In the genomic region with DNA sequence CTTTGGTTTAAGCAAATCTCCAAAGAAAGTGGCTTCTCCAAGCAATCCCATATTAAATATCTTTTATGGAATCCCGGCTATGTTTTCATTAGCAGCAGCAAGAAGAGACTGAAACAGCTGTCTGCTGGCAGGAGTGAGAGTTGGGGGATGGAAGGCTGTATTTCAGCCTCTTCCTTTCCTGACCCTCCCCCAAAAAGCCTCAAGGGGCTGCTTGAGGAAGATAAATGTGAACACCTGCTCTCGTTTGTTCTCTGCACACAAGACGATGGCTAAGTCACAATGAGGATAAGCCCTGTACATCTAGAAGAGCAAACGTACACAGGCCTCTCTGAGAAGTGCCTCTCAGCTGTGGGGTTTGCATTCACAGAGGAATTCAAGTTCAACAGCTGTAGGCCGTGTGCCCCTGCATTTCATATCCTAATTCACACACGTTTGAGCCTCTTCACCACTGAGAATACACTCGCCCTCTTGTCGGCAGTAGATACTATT, we compare ENCODE assay signal across 9 cellular contexts. TPM values are rescaled to one million over a fixed set of nuclear protein-coding genes. Genes with fewer than 3 reads are reported as not detected.
DNase-seq lines count a peak whose midpoint lies in the region; ATAC-seq and TF ChIP-seq lines count a peak whose summit lies in the region.
"Had no signal": no experiment of that assay in that cellular context is flagged by ENCODE, and none has a peak within 500 bp of the region (broad histone marks: within the 10 kb centered on the region; RNA-seq: fewer than 3 reads in every experiment).

No MANE protein-coding gene starts in this region.

- BruUV-seq in A673 (replicated peaks; lab: Mats Ljungman, UMichigan), result no TSS peak

- no peak overlapping the region for H3K4me3 ChIP-seq in A673 (ENCODE audit: low read depth, low read length, poor library complexity, severe bottlenecking)

- H3K4me1 ChIP-seq in A673 (ENCODE audit: insufficient read depth, low read length, poor library complexity, severe bottlenecking), result peaks cover 7% of the 10 kb centered on the region

- H3K9me3 ChIP-seq in A673 (ENCODE audit: low read depth, low read length, poor library complexity, severe bottlenecking), result no peaks in the 10 kb centered on the region

- DNase-seq in NCI-H524 treated with DMSO at 0.1 percent for 48 hours (lab: John Stamatoyannopoulos, UW) (peak; percentile 96), myocyte (ENCODE audit: low read depth) (peak; percentile 92), AG08395 (ENCODE audit: low spot score) (no peak), AG08396 (ENCODE audit: low spot score) (no peak), A673 (ENCODE audit: low spot score) (no peak), inferior parietal cortex (ENCODE audit: extremely low spot score) (no peak)
- DNase-seq: stimulated activated CD4-positive, alpha-beta T cell treated with anti-CD3 and anti-CD28 coated beads, Interleukin-4, amount 100 ng/mL, for 1 hour had no signal

- CTCF ChIA-PET in A673 (lab: Charles Lee), result interaction anchor here (1.5 kb wide), 1 partner anchor 14 kb away, joined by 3 read pairs; no protein-coding TSS in a partner anchor

- H3K27ac ChIP-seq in A673 (ENCODE audit: low read depth, low read length, poor library complexity, severe bottlenecking), result no peak overlapping the region

- no peaks in the 10 kb centered on the region for H3K36me3 ChIP-seq in A673 (ENCODE audit: insufficient read depth, low read length, poor library complexity, severe bottlenecking)

- intact Hi-C loops in A673 (cut with micrococcal nuclease; ENCODE audit: unreplicated experiment), result no loop called here

- POLR2A ChIA-PET in A673 (lab: Charles Lee; ENCODE audit: low non-redundant PET), result no interaction called here

- no peak for TF ChIP-seq CTCF in A673 (conservative IDR thresholded peaks at IDR 0.05; ENCODE audit: low read depth, low read length)

- H3K27me3 ChIP-seq in A673 (replicated peaks; ENCODE audit: insufficient read depth, low read depth, low read length, poor library complexity), result no peaks in the 10 kb centered on the region

- ATAC-seq in GM18511 (IDR thresholded peaks at IDR 0.05; ENCODE audit: unreplicated experiment) (peak; percentile 80), HG02798 (IDR thresholded peaks at IDR 0.05; ENCODE audit: poor library complexity, unreplicated experiment) (peak; percentile 56)

RNA-seq across cellular contexts. Expression of a gene that starts 16.3 kb away (rescaled TPM):
- total RNA-seq in myocyte (28.6 and 50.0 TPM in 2 replicates), A673 (2021) (0.17 and 0.37 TPM in 2 replicates)
- polyA plus RNA-seq in myocyte (2012), result 12.2 TPM

Comparison
In these comparisons a context has a peak if more than half of its experiments do, and no peak if none do; other contexts are left out.
1. DNase-seq: peak in NCI-H524 treated with DMSO at 0.1 percent for 48 hours (single experiment) and myocyte (single experiment); none in AG08395 (single experiment), AG08396 (single experiment), A673 (single experiment) and inferior parietal cortex (single experiment).
2. RNA of a gene that starts 16.3 kb away (total RNA-seq): 28.6 to 50.0 TPM in myocyte; 0.17 to 0.37 TPM in A673; every median in the first group is over 10 times any median in the second.